ENCODE assay signal across 8 cellular contexts in the genomic region with DNA sequence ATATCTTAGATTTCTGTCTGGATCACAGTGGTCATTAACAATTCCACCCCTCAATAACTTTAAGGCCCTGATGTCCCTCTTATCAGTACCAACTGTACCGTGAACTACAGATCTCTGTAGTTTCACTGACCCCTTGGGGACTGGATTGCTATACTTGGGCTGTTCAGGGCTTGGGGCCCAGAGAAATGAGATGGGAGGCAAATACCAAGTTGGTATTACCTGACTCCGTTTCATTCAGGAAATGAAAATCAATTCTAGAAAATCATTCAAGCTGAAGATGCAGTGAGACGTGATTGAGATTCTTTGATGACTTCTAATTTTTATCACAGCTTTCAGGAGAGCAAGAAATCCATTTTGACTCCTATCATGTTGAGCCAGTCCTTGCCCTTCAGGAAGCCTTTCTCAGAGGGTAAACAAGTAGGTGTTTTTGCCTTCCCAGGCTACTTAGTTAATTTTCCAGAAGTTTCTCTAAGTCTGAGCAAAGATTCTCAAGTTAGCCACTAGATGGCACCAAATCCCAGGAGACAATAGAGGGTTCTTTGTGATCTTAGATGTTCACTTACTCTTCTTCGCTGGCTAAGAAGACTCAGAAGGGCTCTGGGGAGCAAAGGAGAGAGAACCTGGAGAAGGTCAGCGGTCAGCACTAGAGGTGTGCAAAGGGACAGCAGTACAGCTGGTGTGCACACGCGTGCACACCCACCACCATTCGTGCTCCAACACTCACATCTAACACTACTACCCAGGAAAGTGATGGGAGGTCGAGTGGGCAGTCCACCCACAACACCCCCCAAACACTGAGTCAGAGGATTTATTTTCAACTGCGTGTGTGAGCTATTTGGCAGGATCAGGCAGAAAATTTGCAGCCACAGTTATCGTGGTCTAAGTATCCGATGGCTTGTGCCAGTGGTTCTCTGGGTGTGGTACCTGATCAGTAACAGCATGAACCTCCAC. TPM values are rescaled to one million over a fixed set of nuclear protein-coding genes. Genes with fewer than 3 reads are reported as not detected.
A peak's percentile ranks its signal among the peaks of the same experiment; 100 is the strongest.
DNase-seq lines count a peak whose midpoint lies in the region; ATAC-seq, FAIRE-seq and TF ChIP-seq lines count a peak whose summit lies in the region.

No MANE protein-coding gene starts in this region.

- no peaks in the 10 kb centered on the region for H3K9me1 ChIP-seq in keratinocyte (ENCODE audit: control insufficient read depth, extremely low read depth, insufficient read depth, low read length)

- H3K4me1 ChIP-seq in breast epithelium = no peaks in the 10 kb centered on the region
- H3K4me1 ChIP-seq in keratinocyte (ENCODE audit: control insufficient read depth, extremely low read depth, insufficient read depth, low read length) = peaks cover under 1% of the 10 kb centered on the region

- no peak for TF ChIP-seq EP300 in Ishikawa (IDR thresholded peaks at IDR 0.05; ENCODE audit: borderline replicate concordance)

- TF ChIP-seq CTCF in breast epithelium (IDR thresholded peaks at IDR 0.05) = peak; percentile 46 to 57 (median 52)
- peak in 2 of 3 experiments; percentile 70 to 72 for TF ChIP-seq CTCF in keratinocyte (optimal IDR thresholded peaks at IDR 0.05 in 1 of 3, IDR thresholded peaks at IDR 0.05 in 1 of 3, conservative IDR thresholded peaks at IDR 0.05 in 1 of 3; ENCODE audit: extremely low read depth in 1 of 3, insufficient read depth in 2 of 3, low read length in 3 of 3)

- DNase-seq in SKM-1 treated with dmso at 0.1 percent for 144 hours (lab: John Stamatoyannopoulos, UW; ENCODE audit: unreplicated experiment) (peak; percentile 22), SKM-1 (lab: John Stamatoyannopoulos, UW; ENCODE audit: unreplicated experiment) (no peak), RPMI7951 (ENCODE audit: low read depth) (peak; percentile 61), breast epithelium (ENCODE audit: low spot score in 2 of 2) (no peak), keratinocyte (ENCODE audit: low read depth, low spot score) (no peak)
- DNase-seq in stimulated activated naive CD8-positive, alpha-beta T cell treated with anti-CD3 and anti-CD28 coated beads, Interleukin-15, Interleukin-2, amounts not matched to agents 100 U/mL and 50 U/mL, for 24 hours = no peak

- H3K4me3 ChIP-seq in breast epithelium (no peak overlapping the region), keratinocyte (ENCODE audit: control insufficient read depth in 2 of 3, extremely low read depth in 1 of 3, insufficient read depth in 2 of 3, low read depth in 1 of 3, low read length in 3 of 3) (no peak overlapping the region)

- H3K36me3 ChIP-seq in breast epithelium = no peaks in the 10 kb centered on the region
- peaks cover 0 to 2% of the 10 kb centered on the region in 2 experiments for H3K36me3 ChIP-seq in keratinocyte (ENCODE audit: control insufficient read depth in 2 of 2, extremely low read depth in 1 of 2, insufficient read depth in 2 of 2, low read length in 2 of 2)

- peak; percentile 61 for ATAC-seq in GM21529 (IDR thresholded peaks at IDR 0.05; ENCODE audit: unreplicated experiment)
- ATAC-seq in stimulated activated naive CD8-positive, alpha-beta T cell treated with anti-CD3 and anti-CD28 coated beads, Interleukin-15, Interleukin-2, amounts not matched to agents 100 U/mL and 50 U/mL, for 24 hours = peak; percentile 71

- H3K4me2 ChIP-seq in keratinocyte (ENCODE audit: control insufficient read depth, extremely low read depth, insufficient read depth, low read depth, low read length) = no peak overlapping the region

- H3K27me3 ChIP-seq in breast epithelium = peaks cover 0 to 51% of the 10 kb centered on the region in 2 donors
- H3K27me3 ChIP-seq in keratinocyte (ENCODE audit: control insufficient read depth, extremely low read depth, insufficient read depth, low read length) = no peaks in the 10 kb centered on the region

- H3K27ac ChIP-seq in breast epithelium (peak overlapping the region; percentile 58 to 73), keratinocyte (ENCODE audit: control insufficient read depth, insufficient read depth, low read length) (no peak overlapping the region)

- no peak overlapping the region for H3K9ac ChIP-seq in keratinocyte (ENCODE audit: control insufficient read depth, extremely low read depth, insufficient read depth, low read length)

- peak; percentile 64 for FAIRE-seq in keratinocyte (lab: Jason Lieb, UNC)

- H3K9me3 ChIP-seq in breast epithelium = no peaks in the 10 kb centered on the region
- H3K9me3 ChIP-seq in keratinocyte (ENCODE audit: control insufficient read depth, low read depth, low read length) = no peaks in the 10 kb centered on the region

- TF ChIP-seq POLR2A in breast epithelium (IDR thresholded peaks at IDR 0.05) = no peak

- intact Hi-C loops in breast epithelium (cut with DNase I; ENCODE audit: low total_unique reads) = no loop called here

- TF ChIP-seq RAD21 in Ishikawa (IDR thresholded peaks at IDR 0.05; ENCODE audit: low read depth) = peak; percentile 47

- dilution Hi-C loops in keratinocyte (cut with MboI; ENCODE audit: extremely low pct_ligation_motif_present, low sequenced_read_pairs) = no loop called here

- H2AFZ ChIP-seq in keratinocyte (ENCODE audit: control insufficient read depth, low read length) = no peak overlapping the region

- peaks cover 18% of the 10 kb centered on the region for H3K79me2 ChIP-seq in keratinocyte (ENCODE audit: control insufficient read depth, insufficient read depth, low read length)

- no peaks in the 10 kb centered on the region for H4K20me1 ChIP-seq in keratinocyte (ENCODE audit: control insufficient read depth, extremely low read depth, insufficient read depth, low read length)

TF ChIP-seq in Ishikawa, 13 proteins besides CTCF, POLR2A, EP300 and RAD21 (continues in another document):
- TF ChIP-seq CREB1 (IDR thresholded peaks at IDR 0.05; ENCODE audit: low read depth) (no peak), TAF1 (IDR thresholded peaks at IDR 0.05; ENCODE audit: low read depth) (no peak), FOXM1 (IDR thresholded peaks at IDR 0.05; ENCODE audit: borderline replicate concordance, low read depth) (no peak)

RNA-seq across cellular contexts. Expression of a gene that starts 7.4 kb away (rescaled TPM):
- 43.5 and 46.1 TPM in 2 replicates for total RNA-seq in RPMI7951 (2014; rRNA removed; shearing (Covaris generic))
- total RNA-seq in breast epithelium = 10 to 100 TPM; 48.5 to 83.9 (median 66.2) TPM
- 47.9 to 73.2 TPM (median 48.4 TPM) in 3 replicates for polyA plus RNA-seq in keratinocyte
- 65.5 TPM for polyA plus RNA-seq in keratinocyte (2011; ENCODE audit: low read depth)
- 34.2 and 46.6 TPM in 2 replicates for polyA plus RNA-seq in keratinocyte (2011; cell fraction: cytosol; rRNA removed)
- polyA plus RNA-seq in keratinocyte (2011; cell fraction: nucleus; rRNA removed) = 56.6 and 73.3 TPM in 2 replicates
- 70.2 and 71.6 TPM in 2 replicates for polyA plus RNA-seq in keratinocyte (2012; ENCODE audit: low replicate concordance)
- polyA minus RNA-seq in keratinocyte = 7.2 to 40.6 TPM (median 24.9 TPM) in 3 replicates
- 13.2 TPM for polyA minus RNA-seq in keratinocyte (2011; cell fraction: cytosol; rRNA and poly(A)+ RNA removed)
- polyA minus RNA-seq in keratinocyte (2011; cell fraction: nucleus; rRNA and poly(A)+ RNA removed) = 19.7 and 39.2 TPM in 2 replicates

RNA-seq across cellular contexts. Expression of a gene that starts 7.7 kb away (rescaled TPM):
- 57.2 and 58.0 TPM in 2 replicates for total RNA-seq in RPMI7951 (2014; rRNA removed; shearing (Covaris generic))
- 10 to 100 TPM; 20.5 to 43.0 (median 31.5) TPM for total RNA-seq in breast epithelium
- 38.3 to 62.1 TPM (median 59.3 TPM) in 3 replicates for polyA plus RNA-seq in keratinocyte
- polyA plus RNA-seq in keratinocyte (2011; ENCODE audit: low read depth) = 27.0 TPM
- 26.5 and 34.9 TPM in 2 replicates for polyA plus RNA-seq in keratinocyte (2011; cell fraction: cytosol; rRNA removed)
- polyA plus RNA-seq in keratinocyte (2011; cell fraction: nucleus; rRNA removed) = 93.3 and 105 TPM in 2 replicates
- 33.5 and 36.1 TPM in 2 replicates for polyA plus RNA-seq in keratinocyte (2012; ENCODE audit: low replicate concordance)
- polyA minus RNA-seq in keratinocyte = 17.5 to 28.6 TPM (median 27.8 TPM) in 3 replicates
- polyA minus RNA-seq in keratinocyte (2011; cell fraction: cytosol; rRNA and poly(A)+ RNA removed) = 16.9 TPM
- polyA minus RNA-seq in keratinocyte (2011; cell fraction: nucleus; rRNA and poly(A)+ RNA removed) = 24.1 and 42.8 TPM in 2 replicates

RNA-seq across cellular contexts. Expression of a gene that starts 24.6 kb away (rescaled TPM):
- 306 and 329 TPM in 2 replicates for total RNA-seq in RPMI7951 (2014; rRNA removed; shearing (Covaris generic))
- 100 to 1,000 TPM; 503 to 954 (median 526) TPM for total RNA-seq in breast epithelium
- 2,220 to 2,714 TPM (median 2,266 TPM) in 3 replicates for polyA plus RNA-seq in keratinocyte
- 785 TPM for polyA plus RNA-seq in keratinocyte (2011; ENCODE audit: low read depth)
- polyA plus RNA-seq in keratinocyte (2011; cell fraction: cytosol; rRNA removed) = 2,586 and 2,722 TPM in 2 replicates
- polyA plus RNA-seq in keratinocyte (2011; cell fraction: nucleus; rRNA removed) = 629 and 838 TPM in 2 replicates
- polyA plus RNA-seq in keratinocyte (2012; ENCODE audit: low replicate concordance) = 2,183 and 2,372 TPM in 2 replicates
- polyA minus RNA-seq in keratinocyte = 48.0 to 263 TPM (median 180 TPM) in 3 replicates
- 69.4 TPM for polyA minus RNA-seq in keratinocyte (2011; cell fraction: cytosol; rRNA and poly(A)+ RNA removed)
- polyA minus RNA-seq in keratinocyte (2011; cell fraction: nucleus; rRNA and poly(A)+ RNA removed) = 52.0 and 73.2 TPM in 2 replicates

RNA-seq across cellular contexts. Expression of a gene that starts 29.5 kb away (rescaled TPM):
- not detected in 2 replicates for total RNA-seq in RPMI7951 (2014; rRNA removed; shearing (Covaris generic))
- 10 to 100 TPM in 1 of 3 donors, 1 to 10 TPM in 2; 3.9 to 19.7 (median 7.9) TPM for total RNA-seq in breast epithelium
- 0.05 to 0.42 TPM (median 0.18 TPM) in 3 replicates for polyA plus RNA-seq in keratinocyte
- not detected for polyA plus RNA-seq in keratinocyte (2011; ENCODE audit: low read depth)
- polyA plus RNA-seq in keratinocyte (2011; cell fraction: cytosol; rRNA removed) = 0.10 and 0.16 TPM in 2 replicates
- 0.49 and 0.50 TPM in 2 replicates for polyA plus RNA-seq in keratinocyte (2011; cell fraction: nucleus; rRNA removed)
- polyA plus RNA-seq in keratinocyte (2012; ENCODE audit: low replicate concordance) = 0.21 TPM in 1 of 2 replicates, not detected in the other
- polyA minus RNA-seq in keratinocyte = 0.33 TPM in 1 of 3 replicates, not detected in the others
- polyA minus RNA-seq in keratinocyte (2011; cell fraction: cytosol; rRNA and poly(A)+ RNA removed) = not detected
- polyA minus RNA-seq in keratinocyte (2011; cell fraction: nucleus; rRNA and poly(A)+ RNA removed) = not detected in 2 replicates

Comparison
In these comparisons a context has a peak if more than half of its experiments do, and no peak if none do; other contexts are left out.
1. DNase-seq: peak in SKM-1 treated with dmso at 0.1 percent for 144 hours (single experiment) and RPMI7951 (single experiment); none in SKM-1 (single experiment), breast epithelium (0 of 2), keratinocyte (single experiment) and stimulated activated naive CD8-positive, alpha-beta T cell treated with anti-CD3 and anti-CD28 coated beads, Interleukin-15, Interleukin-2, amounts not matched to agents 100 U/mL and 50 U/mL, for 24 hours (single experiment).